In genomic region chr5:75510836-75511434, GRCh38 we compare ENCODE assay signal across 8 cellular contexts. TPM values are rescaled to one million over a fixed set of nuclear protein-coding genes. Genes with fewer than 3 reads are reported as not detected.
DNase-seq lines count a peak whose midpoint lies in the region; ATAC-seq and TF ChIP-seq lines count a peak whose summit lies in the region.

No MANE protein-coding gene starts in this region.

- peaks cover 0 to 7% (median 0%) of the 10 kb centered on the region in 11 donors for H3K9me3 ChIP-seq in heart right ventricle

- peak; percentile 76 for DNase-seq in DMS53 (lab: John Stamatoyannopoulos, UW)
- DNase-seq in DMS53 treated with DMSO at 0.1 percent for 48 hours (lab: John Stamatoyannopoulos, UW; ENCODE audit: unreplicated experiment) = no peak
- DNase-seq in OCI-M1 (lab: John Stamatoyannopoulos, UW) = peak; percentile 69
- DNase-seq in activated naive CD8-positive, alpha-beta T cell treated with anti-CD3 and anti-CD28 coated beads, Interleukin-2, amount 50 U/mL, for 24 hours = peak; percentile 50
- DNase-seq in heart right ventricle = peak; percentile 38 to 52
- DNase-seq in posterior vena cava (ENCODE audit: low spot score) = peak; percentile 86
- no peak for DNase-seq in EL

- no peaks in the 10 kb centered on the region for H3K27me3 ChIP-seq in heart right ventricle

- H3K4me3 Mint-ChIP-seq in activated naive CD8-positive, alpha-beta T cell treated with anti-CD3 and anti-CD28 coated beads, Interleukin-2, amount 50 U/mL, for 24 hours = peak overlapping the region; percentile 95

- peaks cover 0 to under 1% (median 0%) of the 10 kb centered on the region in 9 donors for H3K36me3 ChIP-seq in heart right ventricle

- no peaks in the 10 kb centered on the region for H3K27me3 Mint-ChIP-seq in activated naive CD8-positive, alpha-beta T cell treated with anti-CD3 and anti-CD28 coated beads, Interleukin-2, amount 50 U/mL, for 24 hours

- peak overlapping the region; percentile 95 for H3K27ac Mint-ChIP-seq in activated naive CD8-positive, alpha-beta T cell treated with anti-CD3 and anti-CD28 coated beads, Interleukin-2, amount 50 U/mL, for 24 hours

- H3K4me3 ChIP-seq in heart right ventricle = peak overlapping the region; percentile 68 to 93 (median 86)

- H3K27ac ChIP-seq in heart right ventricle = peak overlapping the region; percentile 84 to 96 (median 94)

- no peak for TF ChIP-seq CTCF in heart right ventricle (IDR thresholded peaks at IDR 0.05)

- H3K4me1 ChIP-seq in heart right ventricle = peaks cover 0 to 55% (median 46%) of the 10 kb centered on the region in 9 donors

- intact Hi-C loops in heart right ventricle (cut with DNase I) (loop anchor here in 5 of 10 donors (5.0 to 10.0 kb wide), 7 partner anchors 41 to 176 kb away; partner anchors contain the start of gene HMGCR (in 2 of the 5)), posterior vena cava (cut with DNase I) (no loop called here)

- ATAC-seq in HG02870 (IDR thresholded peaks at IDR 0.05; ENCODE audit: unreplicated experiment) (peak; percentile 23), heart right ventricle (peak; percentile 44 to 83 (median 62))
- peak; percentile 12 for ATAC-seq in activated naive CD8-positive, alpha-beta T cell treated with anti-CD3 and anti-CD28 coated beads, Interleukin-2, amount 50 U/mL, for 24 hours

- 0% methylated on average over 52 to 54 of the region's 54 CpGs for WGBS in heart right ventricle, 2 donors

- H3K36me3 Mint-ChIP-seq in activated naive CD8-positive, alpha-beta T cell treated with anti-CD3 and anti-CD28 coated beads, Interleukin-2, amount 50 U/mL, for 24 hours (ENCODE audit: low read depth) = peaks cover 10% of the 10 kb centered on the region

- no peaks in the 10 kb centered on the region for H3K9me3 Mint-ChIP-seq in activated naive CD8-positive, alpha-beta T cell treated with anti-CD3 and anti-CD28 coated beads, Interleukin-2, amount 50 U/mL, for 24 hours

- H3K4me1 Mint-ChIP-seq in activated naive CD8-positive, alpha-beta T cell treated with anti-CD3 and anti-CD28 coated beads, Interleukin-2, amount 50 U/mL, for 24 hours = peaks cover 59% of the 10 kb centered on the region

RNA-seq across cellular contexts. Expression of gene CERT1, which starts 0.5 kb away (rescaled TPM):
- total RNA-seq in heart right ventricle = 10 to 100 TPM; 23.1 to 47.6 (median 37.9) TPM
- polyA plus RNA-seq in heart right ventricle = 1 to 10 TPM; 6.3 to 8.5 TPM
- total RNA-seq in posterior vena cava = 10 to 100 TPM; 31.0 to 38.6 TPM

RNA-seq across cellular contexts. Expression of gene POLK, which starts 0.8 kb away (rescaled TPM):
- 10 to 100 TPM; 18.4 to 27.2 (median 23.8) TPM for total RNA-seq in heart right ventricle
- polyA plus RNA-seq in heart right ventricle = 1 to 10 TPM; 4.0 to 6.6 TPM
- 10 to 100 TPM; 41.5 to 43.0 TPM for total RNA-seq in posterior vena cava

Comparison
In these comparisons a context has a peak if more than half of its experiments do, and no peak if none do; other contexts are left out.
1. DNase-seq: peak in DMS53 (single experiment), OCI-M1 (single experiment), activated naive CD8-positive, alpha-beta T cell treated with anti-CD3 and anti-CD28 coated beads, Interleukin-2, amount 50 U/mL, for 24 hours (single experiment), heart right ventricle (2 of 2) and posterior vena cava (single experiment); none in DMS53 treated with DMSO at 0.1 percent for 48 hours (single experiment) and EL (single experiment).
2. ATAC-seq: peak in every context shown above with its lines; median percentile 62 in heart right ventricle; 23 in HG02870; 12 in activated naive CD8-positive, alpha-beta T cell treated with anti-CD3 and anti-CD28 coated beads, Interleukin-2, amount 50 U/mL, for 24 hours.